1 cellular context compared by ENCODE assay signal in the genomic region with DNA sequence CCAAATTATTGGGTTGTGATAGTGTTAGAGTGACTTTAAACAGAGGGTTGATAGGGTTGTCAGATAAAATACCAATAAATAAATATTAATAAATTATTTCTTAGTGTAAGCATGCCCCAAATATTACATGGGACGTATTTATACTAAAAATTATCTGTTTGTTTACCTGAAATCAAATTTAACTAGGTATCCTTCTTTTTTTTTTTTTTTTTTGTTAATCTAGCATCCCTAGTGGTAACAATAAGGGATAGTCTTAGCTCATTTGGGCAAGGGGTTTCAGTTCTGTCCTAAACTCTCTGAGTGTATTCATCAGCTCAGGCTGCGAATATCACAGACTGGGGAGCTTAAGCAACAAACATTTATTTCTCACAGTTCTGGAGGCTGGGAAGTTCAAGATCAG.
TF ChIP-seq lines count a peak whose summit lies in the region.

No MANE protein-coding gene starts in this region.

TF ChIP-seq in WTC11, 78 proteins besides CTCF, POLR2A, EP300 and RAD21:
- TF ChIP-seq GRHL2 (CRISPR knock-in tag; IDR thresholded peaks at IDR 0.05; ENCODE audit: insufficient replicate concordance, severe bottlenecking), result no peak
- TF ChIP-seq, protein P1, sequence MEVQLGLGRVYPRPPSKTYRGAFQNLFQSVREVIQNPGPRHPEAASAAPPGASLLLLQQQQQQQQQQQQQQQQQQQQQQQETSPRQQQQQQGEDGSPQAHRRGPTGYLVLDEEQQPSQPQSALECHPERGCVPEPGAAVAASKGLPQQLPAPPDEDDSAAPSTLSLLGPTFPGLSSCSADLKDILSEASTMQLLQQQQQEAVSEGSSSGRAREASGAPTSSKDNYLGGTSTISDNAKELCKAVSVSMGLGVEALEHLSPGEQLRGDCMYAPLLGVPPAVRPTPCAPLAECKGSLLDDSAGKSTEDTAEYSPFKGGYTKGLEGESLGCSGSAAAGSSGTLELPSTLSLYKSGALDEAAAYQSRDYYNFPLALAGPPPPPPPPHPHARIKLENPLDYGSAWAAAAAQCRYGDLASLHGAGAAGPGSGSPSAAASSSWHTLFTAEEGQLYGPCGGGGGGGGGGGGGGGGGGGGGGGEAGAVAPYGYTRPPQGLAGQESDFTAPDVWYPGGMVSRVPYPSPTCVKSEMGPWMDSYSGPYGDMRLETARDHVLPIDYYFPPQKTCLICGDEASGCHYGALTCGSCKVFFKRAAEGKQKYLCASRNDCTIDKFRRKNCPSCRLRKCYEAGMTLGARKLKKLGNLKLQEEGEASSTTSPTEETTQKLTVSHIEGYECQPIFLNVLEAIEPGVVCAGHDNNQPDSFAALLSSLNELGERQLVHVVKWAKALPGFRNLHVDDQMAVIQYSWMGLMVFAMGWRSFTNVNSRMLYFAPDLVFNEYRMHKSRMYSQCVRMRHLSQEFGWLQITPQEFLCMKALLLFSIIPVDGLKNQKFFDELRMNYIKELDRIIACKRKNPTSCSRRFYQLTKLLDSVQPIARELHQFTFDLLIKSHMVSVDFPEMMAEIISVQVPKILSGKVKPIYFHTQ (CRISPR knock-in tag; IDR thresholded peaks at IDR 0.05), result no peak
- TF ChIP-seq, protein P2, sequence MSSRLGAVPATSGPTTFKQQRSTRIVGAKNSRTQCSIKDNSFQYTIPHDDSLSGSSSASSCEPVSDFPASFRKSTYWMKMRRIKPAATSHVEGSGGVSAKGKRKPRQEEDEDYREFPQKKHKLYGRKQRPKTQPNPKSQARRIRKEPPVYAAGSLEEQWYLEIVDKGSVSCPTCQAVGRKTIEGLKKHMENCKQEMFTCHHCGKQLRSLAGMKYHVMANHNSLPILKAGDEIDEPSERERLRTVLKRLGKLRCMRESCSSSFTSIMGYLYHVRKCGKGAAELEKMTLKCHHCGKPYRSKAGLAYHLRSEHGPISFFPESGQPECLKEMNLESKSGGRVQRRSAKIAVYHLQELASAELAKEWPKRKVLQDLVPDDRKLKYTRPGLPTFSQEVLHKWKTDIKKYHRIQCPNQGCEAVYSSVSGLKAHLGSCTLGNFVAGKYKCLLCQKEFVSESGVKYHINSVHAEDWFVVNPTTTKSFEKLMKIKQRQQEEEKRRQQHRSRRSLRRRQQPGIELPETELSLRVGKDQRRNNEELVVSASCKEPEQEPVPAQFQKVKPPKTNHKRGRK (CRISPR knock-in tag; IDR thresholded peaks at IDR 0.05; ENCODE audit: borderline replicate concordance), result no peak
- TF ChIP-seq, protein P3, sequence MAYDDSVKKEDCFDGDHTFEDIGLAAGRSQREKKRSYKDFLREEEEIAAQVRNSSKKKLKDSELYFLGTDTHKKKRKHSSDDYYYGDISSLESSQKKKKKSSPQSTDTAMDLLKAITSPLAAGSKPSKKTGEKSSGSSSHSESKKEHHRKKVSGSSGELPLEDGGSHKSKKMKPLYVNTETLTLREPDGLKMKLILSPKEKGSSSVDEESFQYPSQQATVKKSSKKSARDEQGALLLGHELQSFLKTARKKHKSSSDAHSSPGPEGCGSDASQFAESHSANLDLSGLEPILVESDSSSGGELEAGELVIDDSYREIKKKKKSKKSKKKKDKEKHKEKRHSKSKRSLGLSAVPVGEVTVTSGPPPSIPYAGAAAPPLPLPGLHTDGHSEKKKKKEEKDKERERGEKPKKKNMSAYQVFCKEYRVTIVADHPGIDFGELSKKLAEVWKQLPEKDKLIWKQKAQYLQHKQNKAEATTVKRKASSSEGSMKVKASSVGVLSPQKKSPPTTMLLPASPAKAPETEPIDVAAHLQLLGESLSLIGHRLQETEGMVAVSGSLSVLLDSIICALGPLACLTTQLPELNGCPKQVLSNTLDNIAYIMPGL (CRISPR knock-in tag; IDR thresholded peaks at IDR 0.05), result no peak
TF ChIP-seq in WTC11: peak in this region for 0.
